11 cellular contexts compared by ENCODE assay signal in the genomic region with DNA sequence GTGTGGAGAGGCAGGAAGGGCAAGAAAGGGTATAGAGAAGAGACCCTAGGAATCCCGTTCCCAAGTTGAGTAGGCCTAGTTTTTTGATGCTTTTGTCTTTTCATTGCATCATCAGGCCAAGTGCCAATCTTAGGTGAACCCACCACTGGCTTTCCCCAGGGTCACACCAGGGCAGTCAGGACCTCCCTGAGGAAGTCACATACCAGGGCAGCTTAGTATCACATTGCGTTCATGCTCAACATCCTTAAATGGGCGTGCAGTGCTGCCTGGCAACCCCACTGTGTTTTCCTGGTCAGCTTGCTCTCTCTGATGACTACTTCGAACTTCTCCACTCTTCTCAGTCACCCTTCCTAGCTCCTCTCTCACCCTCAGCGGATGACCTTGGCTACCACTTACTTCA. TPM values are rescaled to one million over a fixed set of nuclear protein-coding genes. Genes with fewer than 3 reads are reported as not detected.
DNase-seq lines count a peak whose midpoint lies in the region; ATAC-seq and TF ChIP-seq lines count a peak whose summit lies in the region.
"Had no signal": no experiment of that assay in that cellular context is flagged by ENCODE, and none has a peak within 500 bp of the region (broad histone marks: within the 10 kb centered on the region; RNA-seq: fewer than 3 reads in every experiment).

No MANE protein-coding gene starts in this region.

- H3K27ac Mint-ChIP-seq in Caco-2 (ENCODE audit: unreplicated experiment) (no peak overlapping the region), T-cell (no peak overlapping the region)
- no peak overlapping the region for H3K27ac Mint-ChIP-seq in effector memory CD8-positive, alpha-beta T cell
- no peak overlapping the region for H3K27ac Mint-ChIP-seq in activated CD8-positive, alpha-beta T cell treated with anti-CD3 and anti-CD28 coated beads for 36 hours

- H3K36me3 ChIP-seq in Caco-2 (ENCODE audit: control insufficient read depth, insufficient read depth, low read length): no peaks in the 10 kb centered on the region
- no peaks in the 10 kb centered on the region for H3K36me3 ChIP-seq in muscle layer of colon (ENCODE audit: insufficient read depth, low read length)

- TF ChIP-seq CTCF in Caco-2 (IDR thresholded peaks at IDR 0.05; ENCODE audit: insufficient read depth in 1 of 2, low read depth in 1 of 2, low read length in 1 of 2, severe bottlenecking in 1 of 2, unreplicated experiment in 1 of 2): no peak
- no peak for TF ChIP-seq CTCF in activated CD8-positive, alpha-beta T cell treated with anti-CD3 and anti-CD28 coated beads for 36 hours (IDR thresholded peaks at IDR 0.05)

- intact Hi-C loops in Caco-2 (cut with micrococcal nuclease; ENCODE audit: unreplicated experiment): no loop called here
- intact Hi-C loops in activated CD8-positive, alpha-beta T cell treated with anti-CD3 and anti-CD28 coated beads for 36 hours (cut with micrococcal nuclease): no loop called here

- no peak overlapping the region for H3K9ac ChIP-seq in muscle layer of colon (ENCODE audit: low read length)

- no TSS peak for BruUV-seq in Caco-2 (replicated peaks; lab: Mats Ljungman, UMichigan)

- 0 out of 2 replicates have a peak, but pooled peaks cover 8% of the 10 kb centered on the region for H3K4me1 ChIP-seq in Caco-2
- peaks cover 16% of the 10 kb centered on the region for H3K4me1 ChIP-seq in muscle layer of colon (ENCODE audit: insufficient read depth, low read length)

- peak; percentile 12 for ATAC-seq in effector memory CD8-positive, alpha-beta T cell (replicated peaks)
- no peak for ATAC-seq in activated CD8-positive, alpha-beta T cell treated with anti-CD3 and anti-CD28 coated beads for 36 hours
- ATAC-seq in T-cell (replicated peaks in 1 of 4) (no peak), HG02938 (IDR thresholded peaks at IDR 0.05; ENCODE audit: unreplicated experiment) (no peak)

- peak overlapping the region; percentile 16 for H3K27ac ChIP-seq in muscle layer of colon (ENCODE audit: low read depth, low read length)

- H3K4me3 Mint-ChIP-seq in Caco-2 (ENCODE audit: unreplicated experiment) (no peak overlapping the region), T-cell (no peak overlapping the region)
- no peak overlapping the region for H3K4me3 Mint-ChIP-seq in effector memory CD8-positive, alpha-beta T cell
- H3K4me3 Mint-ChIP-seq in activated CD8-positive, alpha-beta T cell treated with anti-CD3 and anti-CD28 coated beads for 36 hours: no peak overlapping the region

- H3K4me3 ChIP-seq in Caco-2 (ENCODE audit: low read depth, low read length): no peak overlapping the region
- no peak overlapping the region for H3K4me3 ChIP-seq in muscle layer of colon (ENCODE audit: low read depth in 1 of 2, low read length in 2 of 2)
- H3K4me3 ChIP-seq: lung had no signal

- H3K27me3 ChIP-seq in Caco-2 (replicated peaks; ENCODE audit: control insufficient read depth, insufficient read depth, low read length) (no peaks in the 10 kb centered on the region), muscle layer of colon (ENCODE audit: control insufficient read depth in 1 of 2, insufficient read depth in 2 of 2, low read length in 2 of 2) (no peaks in the 10 kb centered on the region)

- no peaks in the 10 kb centered on the region for H3K27me3 Mint-ChIP-seq in Caco-2 (ENCODE audit: insufficient read depth, unreplicated experiment)
- H3K27me3 Mint-ChIP-seq in effector memory CD8-positive, alpha-beta T cell: peaks cover 14 to 32% of the 10 kb centered on the region in 2 donors
- H3K27me3 Mint-ChIP-seq in activated CD8-positive, alpha-beta T cell treated with anti-CD3 and anti-CD28 coated beads for 36 hours: no peaks in the 10 kb centered on the region
- peaks cover 4 to 16% of the 10 kb centered on the region in 2 donors for H3K27me3 Mint-ChIP-seq in T-cell

- POLR2A ChIA-PET in Caco-2 (lab: Charles Lee): interaction anchor here (0.9 kb wide), 1 partner anchor 9 kb away, joined by 3 read pairs; no protein-coding TSS in a partner anchor
- POLR2A ChIA-PET in activated CD8-positive, alpha-beta T cell treated with anti-CD3 and anti-CD28 coated beads for 36 hours (lab: Charles Lee): interaction anchor here (0.5 to 1.4 kb wide), 4 partner anchors 16 to 39 kb away, joined by 3 to 4 read pairs (median 3); no protein-coding TSS in a partner anchor
- POLR2A ChIA-PET in T-cell (lab: Charles Lee): interaction anchor here (0.5 to 0.6 kb wide), 2 partner anchors 19 to 1363 kb away, joined by 3 read pairs; no protein-coding TSS in a partner anchor

- no peaks in the 10 kb centered on the region for H3K9me3 Mint-ChIP-seq in Caco-2 (ENCODE audit: unreplicated experiment)
- no peaks in the 10 kb centered on the region for H3K9me3 Mint-ChIP-seq in effector memory CD8-positive, alpha-beta T cell
- no peaks in the 10 kb centered on the region for H3K9me3 Mint-ChIP-seq in activated CD8-positive, alpha-beta T cell treated with anti-CD3 and anti-CD28 coated beads for 36 hours
- no peaks in the 10 kb centered on the region for H3K9me3 Mint-ChIP-seq in T-cell

- CTCF ChIA-PET in Caco-2 (lab: Charles Lee): interaction anchor here (0.7 to 3.2 kb wide), 4 partner anchors 10 to 199 kb away, joined by 3 to 17 read pairs (median 4); no protein-coding TSS in a partner anchor
- CTCF ChIA-PET in activated CD8-positive, alpha-beta T cell treated with anti-CD3 and anti-CD28 coated beads for 36 hours (lab: Charles Lee): interaction anchor here (0.8 to 22.9 kb wide), 9 partner anchors 8 to 187 kb away, joined by 3 to 299 read pairs (median 5); a partner anchor contains a TSS
- CTCF ChIA-PET in T-cell (lab: Charles Lee): interaction anchor here (1.0 to 2.5 kb wide), 3 partner anchors 10 to 27 kb away, joined by 3 to 6 read pairs (median 5); no protein-coding TSS in a partner anchor

- DNase-seq in Caco-2 (peak; percentile 63 to 69), LoVo (ENCODE audit: low spot score) (peak; percentile 22), T-cell (no peak)
- no peak for DNase-seq in effector memory CD8-positive, alpha-beta T cell
- DNase-seq in activated CD8-positive, alpha-beta T cell treated with anti-CD3 and anti-CD28 coated beads for 36 hours: no peak
- DNase-seq in activated CD8-positive, alpha-beta memory T cell treated with anti-CD3 and anti-CD28 coated beads, Interleukin-2, amount 50 U/mL, for 48 hours: no peak
- DNase-seq: NCI-H69; stimulated activated CD4-positive, alpha-beta T cell treated with anti-CD3 and anti-CD28 coated beads, Interleukin-2, amount 100 ng/mL, for 24 hours had no signal

- H3K36me3 Mint-ChIP-seq in Caco-2 (ENCODE audit: insufficient read depth, unreplicated experiment) (no peaks in the 10 kb centered on the region), T-cell (no peaks in the 10 kb centered on the region)
- no peaks in the 10 kb centered on the region for H3K36me3 Mint-ChIP-seq in effector memory CD8-positive, alpha-beta T cell (ENCODE audit: insufficient read depth)
- peaks cover 7% of the 10 kb centered on the region for H3K36me3 Mint-ChIP-seq in activated CD8-positive, alpha-beta T cell treated with anti-CD3 and anti-CD28 coated beads for 36 hours (ENCODE audit: low read depth)

- peaks cover 12% of the 10 kb centered on the region for H3K4me1 Mint-ChIP-seq in Caco-2 (ENCODE audit: low read depth, unreplicated experiment)
- peaks cover 0 to 6% of the 10 kb centered on the region in 2 donors for H3K4me1 Mint-ChIP-seq in effector memory CD8-positive, alpha-beta T cell (ENCODE audit: low read depth in 2 of 2)
- H3K4me1 Mint-ChIP-seq in activated CD8-positive, alpha-beta T cell treated with anti-CD3 and anti-CD28 coated beads for 36 hours (ENCODE audit: low read depth): peaks cover 4% of the 10 kb centered on the region
- peaks cover 7 to 13% (median 8%) of the 10 kb centered on the region in 3 donors for H3K4me1 Mint-ChIP-seq in T-cell

- H3K9me3 ChIP-seq in Caco-2 (no peaks in the 10 kb centered on the region), muscle layer of colon (ENCODE audit: low read length) (no peaks in the 10 kb centered on the region)

RNA-seq across cellular contexts. Expression of a gene that starts 9.0 kb away (rescaled TPM):
- total RNA-seq in Caco-2 (2022): 15.6 and 17.8 TPM in 2 replicates
- 10 to 100 TPM; 14.3 to 17.3 TPM for total RNA-seq in activated CD8-positive, alpha-beta T cell treated with anti-CD3 and anti-CD28 coated beads for 36 hours
- total RNA-seq in T-cell: 1 to 10 TPM; 1.6 to 9.1 (median 5.1) TPM

RNA-seq across cellular contexts. Expression of a gene that starts 18.7 kb away (rescaled TPM):
- total RNA-seq in Caco-2 (2022): 142 and 158 TPM in 2 replicates
- 10 to 100 TPM; 47.3 to 55.1 TPM for total RNA-seq in activated CD8-positive, alpha-beta T cell treated with anti-CD3 and anti-CD28 coated beads for 36 hours
- 10 to 100 TPM; 71.8 to 79.8 (median 78.8) TPM for total RNA-seq in T-cell

RNA-seq across cellular contexts. Expression of a gene that starts 37.4 kb away (rescaled TPM):
- total RNA-seq in Caco-2 (2022) (1.5 and 1.9 TPM in 2 replicates), T-cell (1 to 10 TPM in 1 of 5 donors, under 1 TPM in 4; 0.41 to 1.1 (median 0.86) TPM)
- under 1 TPM; 0.16 to 0.20 TPM for total RNA-seq in activated CD8-positive, alpha-beta T cell treated with anti-CD3 and anti-CD28 coated beads for 36 hours

RNA-seq across cellular contexts. Expression of a gene that starts 41.1 kb away (rescaled TPM):
- total RNA-seq in Caco-2 (2022) (122 and 131 TPM in 2 replicates), T-cell (10 to 100 TPM in 3 of 5 donors, 1 to 10 TPM in 2; 5.5 to 14.8 (median 13.9) TPM)
- total RNA-seq in activated CD8-positive, alpha-beta T cell treated with anti-CD3 and anti-CD28 coated beads for 36 hours: 100 to 1,000 TPM; 113 to 117 TPM

RNA-seq across cellular contexts. Expression of a gene that starts 45.6 kb away (rescaled TPM):
- total RNA-seq in Caco-2 (2022): 85.0 and 86.3 TPM in 2 replicates
- total RNA-seq in activated CD8-positive, alpha-beta T cell treated with anti-CD3 and anti-CD28 coated beads for 36 hours: 10 to 100 TPM; 43.1 to 51.0 TPM
- total RNA-seq in T-cell: 10 to 100 TPM; 38.0 to 49.9 (median 43.9) TPM

Comparison
In these comparisons a context has a peak if more than half of its experiments do, and no peak if none do; other contexts are left out.
1. DNase-seq: peak in Caco-2 (2 of 2) and LoVo (single experiment); none in effector memory CD8-positive, alpha-beta T cell (0 of 3), activated CD8-positive, alpha-beta T cell treated with anti-CD3 and anti-CD28 coated beads for 36 hours (single experiment), T-cell (0 of 34) and activated CD8-positive, alpha-beta memory T cell treated with anti-CD3 and anti-CD28 coated beads, Interleukin-2, amount 50 U/mL, for 48 hours (single experiment).